Comparison of ENCODE assay signal across 1 cellular context in the genomic region with DNA sequence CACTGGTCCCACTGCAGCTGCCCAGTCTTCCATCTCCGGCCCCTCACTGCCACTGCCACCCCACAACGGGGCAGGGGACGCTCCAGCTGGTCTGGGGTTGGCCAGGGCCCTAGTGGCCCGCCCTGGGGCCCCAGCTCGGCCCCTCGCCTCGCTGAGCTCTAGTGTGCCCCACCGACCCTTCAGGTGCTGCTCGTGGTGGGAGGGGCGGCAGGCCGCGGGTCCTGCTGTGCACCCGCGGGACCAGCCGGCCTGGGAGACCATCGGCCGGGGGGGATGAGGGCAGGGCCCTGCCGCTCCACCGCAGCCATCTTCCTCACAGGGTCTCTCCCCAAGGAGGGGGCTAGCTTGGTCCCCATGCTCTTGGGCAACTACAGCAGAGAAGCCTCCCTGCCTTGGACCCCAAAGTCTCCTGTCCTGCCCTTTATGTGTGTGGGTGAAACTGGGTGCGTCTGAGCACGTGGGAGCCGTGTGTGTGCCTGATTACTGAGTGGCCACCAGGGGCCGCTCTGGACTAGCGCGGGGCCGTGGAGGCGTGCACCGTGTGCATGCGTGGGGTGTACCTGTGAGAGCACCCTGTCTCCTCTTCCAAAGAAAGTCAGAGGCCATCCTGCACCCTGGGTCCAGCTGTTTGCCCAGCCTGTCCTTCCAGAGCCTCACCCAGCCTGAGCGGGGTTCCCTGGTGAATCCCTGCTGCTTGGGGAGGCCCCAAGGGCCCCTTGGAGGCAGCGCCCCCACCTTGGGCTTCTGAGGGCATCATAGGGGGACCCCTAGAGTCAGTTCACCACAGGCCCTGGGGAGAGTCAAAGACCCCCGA.
TF ChIP-seq lines count a peak whose summit lies in the region.

No MANE protein-coding gene starts in this region.

TF ChIP-seq in K562, 482 proteins besides CTCF, POLR2A, EP300 and RAD21 (continued from another document and continues in another):
- TF ChIP-seq, protein P1, sequence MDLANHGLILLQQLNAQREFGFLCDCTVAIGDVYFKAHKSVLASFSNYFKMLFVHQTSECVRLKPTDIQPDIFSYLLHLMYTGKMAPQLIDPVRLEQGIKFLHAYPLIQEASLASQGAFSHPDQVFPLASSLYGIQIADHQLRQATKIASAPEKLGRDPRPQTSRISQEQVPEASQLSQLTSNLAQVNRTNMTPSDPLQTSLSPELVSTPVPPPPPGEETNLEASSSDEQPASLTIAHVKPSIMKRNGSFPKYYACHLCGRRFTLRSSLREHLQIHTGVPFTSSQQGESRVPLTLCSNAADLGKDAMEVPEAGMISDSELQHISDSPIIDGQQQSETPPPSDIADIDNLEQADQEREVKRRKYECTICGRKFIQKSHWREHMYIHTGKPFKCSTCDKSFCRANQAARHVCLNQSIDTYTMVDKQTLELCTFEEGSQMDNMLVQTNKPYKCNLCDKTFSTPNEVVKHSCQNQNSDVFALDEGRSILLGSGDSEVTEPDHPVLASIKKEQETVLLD (IDR thresholded peaks at IDR 0.05) = 0 out of 2 replicates have a peak, but pooled peaks have one; percentile 56
- TF ChIP-seq, protein P2, sequence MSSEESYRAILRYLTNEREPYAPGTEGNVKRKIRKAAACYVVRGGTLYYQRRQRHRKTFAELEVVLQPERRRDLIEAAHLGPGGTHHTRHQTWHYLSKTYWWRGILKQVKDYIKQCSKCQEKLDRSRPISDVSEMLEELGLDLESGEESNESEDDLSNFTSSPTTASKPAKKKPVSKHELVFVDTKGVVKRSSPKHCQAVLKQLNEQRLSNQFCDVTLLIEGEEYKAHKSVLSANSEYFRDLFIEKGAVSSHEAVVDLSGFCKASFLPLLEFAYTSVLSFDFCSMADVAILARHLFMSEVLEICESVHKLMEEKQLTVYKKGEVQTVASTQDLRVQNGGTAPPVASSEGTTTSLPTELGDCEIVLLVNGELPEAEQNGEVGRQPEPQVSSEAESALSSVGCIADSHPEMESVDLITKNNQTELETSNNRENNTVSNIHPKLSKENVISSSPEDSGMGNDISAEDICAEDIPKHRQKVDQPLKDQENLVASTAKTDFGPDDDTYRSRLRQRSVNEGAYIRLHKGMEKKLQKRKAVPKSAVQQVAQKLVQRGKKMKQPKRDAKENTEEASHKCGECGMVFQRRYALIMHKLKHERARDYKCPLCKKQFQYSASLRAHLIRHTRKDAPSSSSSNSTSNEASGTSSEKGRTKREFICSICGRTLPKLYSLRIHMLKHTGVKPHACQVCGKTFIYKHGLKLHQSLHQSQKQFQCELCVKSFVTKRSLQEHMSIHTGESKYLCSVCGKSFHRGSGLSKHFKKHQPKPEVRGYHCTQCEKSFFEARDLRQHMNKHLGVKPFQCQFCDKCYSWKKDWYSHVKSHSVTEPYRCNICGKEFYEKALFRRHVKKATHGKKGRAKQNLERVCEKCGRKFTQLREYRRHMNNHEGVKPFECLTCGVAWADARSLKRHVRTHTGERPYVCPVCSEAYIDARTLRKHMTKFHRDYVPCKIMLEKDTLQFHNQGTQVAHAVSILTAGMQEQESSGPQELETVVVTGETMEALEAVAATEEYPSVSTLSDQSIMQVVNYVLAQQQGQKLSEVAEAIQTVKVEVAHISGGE (CRISPR knock-in tag; IDR thresholded peaks at IDR 0.05) = no peak
- TF ChIP-seq, protein P3, sequence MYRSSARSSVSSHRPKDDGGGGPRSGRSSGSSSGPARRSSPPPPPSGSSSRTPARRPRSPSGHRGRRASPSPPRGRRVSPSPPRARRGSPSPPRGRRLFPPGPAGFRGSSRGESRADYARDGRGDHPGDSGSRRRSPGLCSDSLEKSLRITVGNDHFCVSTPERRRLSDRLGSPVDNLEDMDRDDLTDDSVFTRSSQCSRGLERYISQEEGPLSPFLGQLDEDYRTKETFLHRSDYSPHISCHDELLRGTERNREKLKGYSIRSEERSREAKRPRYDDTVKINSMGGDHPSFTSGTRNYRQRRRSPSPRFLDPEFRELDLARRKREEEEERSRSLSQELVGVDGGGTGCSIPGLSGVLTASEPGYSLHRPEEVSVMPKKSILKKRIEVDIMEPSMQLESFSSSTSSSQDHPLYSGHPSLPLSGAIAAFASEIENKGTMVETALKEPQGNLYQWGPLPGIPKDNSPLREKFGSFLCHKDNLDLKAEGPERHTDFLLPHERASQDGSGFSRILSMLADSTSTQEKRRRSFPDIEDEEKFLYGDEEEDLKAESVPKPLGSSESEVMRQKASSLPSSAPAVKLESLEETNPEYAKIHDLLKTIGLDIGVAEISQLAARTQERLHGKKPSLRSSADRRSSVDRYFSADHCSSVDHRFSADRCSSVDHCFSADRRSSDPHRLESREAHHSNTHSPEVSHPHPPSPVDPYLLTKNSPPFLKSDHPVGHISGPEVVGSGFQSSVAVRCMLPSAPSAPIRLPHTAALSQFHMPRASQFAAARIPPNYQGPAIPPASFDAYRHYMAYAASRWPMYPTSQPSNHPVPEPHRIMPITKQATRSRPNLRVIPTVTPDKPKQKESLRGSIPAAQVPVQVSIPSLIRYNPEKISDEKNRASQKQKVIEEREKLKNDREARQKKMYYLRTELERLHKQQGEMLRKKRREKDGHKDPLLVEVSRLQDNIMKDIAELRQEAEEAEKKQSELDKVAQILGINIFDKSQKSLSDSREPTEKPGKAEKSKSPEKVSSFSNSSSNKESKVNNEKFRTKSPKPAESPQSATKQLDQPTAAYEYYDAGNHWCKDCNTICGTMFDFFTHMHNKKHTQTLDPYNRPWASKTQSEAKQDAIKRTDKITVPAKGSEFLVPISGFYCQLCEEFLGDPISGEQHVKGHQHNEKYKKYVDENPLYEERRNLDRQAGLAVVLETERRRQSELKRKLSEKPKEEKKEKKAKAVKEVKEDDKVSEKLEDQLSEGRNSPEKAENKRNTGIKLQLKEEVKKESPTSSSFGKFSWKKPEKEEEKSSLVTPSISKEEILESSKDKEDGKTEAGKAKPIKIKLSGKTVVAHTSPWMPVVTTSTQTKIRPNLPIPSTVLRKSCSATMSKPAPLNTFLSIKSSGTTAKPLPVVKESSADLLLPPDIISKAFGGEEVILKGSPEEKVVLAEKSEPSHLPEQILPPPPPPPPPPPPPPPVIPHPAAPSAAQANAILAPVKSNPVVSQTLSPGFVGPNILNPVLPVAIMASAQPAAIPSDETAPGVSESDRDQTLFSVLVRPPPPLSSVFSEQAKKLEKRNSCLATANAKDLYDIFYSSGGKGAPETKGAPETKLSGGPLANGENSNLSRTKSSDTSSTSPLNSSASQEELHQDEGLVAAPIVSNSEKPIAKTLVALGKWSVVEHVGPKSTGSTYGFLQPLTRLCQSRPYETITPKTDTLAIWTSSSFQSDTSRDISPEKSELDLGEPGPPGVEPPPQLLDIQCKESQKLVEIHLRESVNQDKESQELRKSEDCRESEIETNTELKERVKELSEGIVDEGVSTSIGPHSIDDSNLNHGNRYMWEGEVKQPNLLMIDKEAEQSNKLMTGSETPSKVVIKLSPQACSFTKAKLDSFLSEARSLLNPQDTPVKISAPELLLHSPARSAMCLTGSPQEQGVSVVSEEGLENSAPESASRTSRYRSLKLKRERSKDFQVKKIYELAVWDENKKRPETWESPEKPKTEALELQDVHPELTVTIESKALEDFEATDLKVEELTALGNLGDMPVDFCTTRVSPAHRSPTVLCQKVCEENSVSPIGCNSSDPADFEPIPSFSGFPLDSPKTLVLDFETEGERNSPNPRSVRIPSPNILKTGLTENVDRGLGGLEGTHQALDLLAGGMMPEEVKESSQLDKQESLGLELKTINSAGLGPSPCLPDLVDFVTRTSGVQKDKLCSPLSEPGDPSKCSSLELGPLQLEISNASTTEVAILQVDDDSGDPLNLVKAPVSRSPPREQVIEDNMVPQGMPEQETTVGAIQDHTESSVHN (IDR thresholded peaks at IDR 0.05; ENCODE audit: borderline replicate concordance in 1 of 2, low read depth in 1 of 2) = no peak
- TF ChIP-seq, protein P4, sequence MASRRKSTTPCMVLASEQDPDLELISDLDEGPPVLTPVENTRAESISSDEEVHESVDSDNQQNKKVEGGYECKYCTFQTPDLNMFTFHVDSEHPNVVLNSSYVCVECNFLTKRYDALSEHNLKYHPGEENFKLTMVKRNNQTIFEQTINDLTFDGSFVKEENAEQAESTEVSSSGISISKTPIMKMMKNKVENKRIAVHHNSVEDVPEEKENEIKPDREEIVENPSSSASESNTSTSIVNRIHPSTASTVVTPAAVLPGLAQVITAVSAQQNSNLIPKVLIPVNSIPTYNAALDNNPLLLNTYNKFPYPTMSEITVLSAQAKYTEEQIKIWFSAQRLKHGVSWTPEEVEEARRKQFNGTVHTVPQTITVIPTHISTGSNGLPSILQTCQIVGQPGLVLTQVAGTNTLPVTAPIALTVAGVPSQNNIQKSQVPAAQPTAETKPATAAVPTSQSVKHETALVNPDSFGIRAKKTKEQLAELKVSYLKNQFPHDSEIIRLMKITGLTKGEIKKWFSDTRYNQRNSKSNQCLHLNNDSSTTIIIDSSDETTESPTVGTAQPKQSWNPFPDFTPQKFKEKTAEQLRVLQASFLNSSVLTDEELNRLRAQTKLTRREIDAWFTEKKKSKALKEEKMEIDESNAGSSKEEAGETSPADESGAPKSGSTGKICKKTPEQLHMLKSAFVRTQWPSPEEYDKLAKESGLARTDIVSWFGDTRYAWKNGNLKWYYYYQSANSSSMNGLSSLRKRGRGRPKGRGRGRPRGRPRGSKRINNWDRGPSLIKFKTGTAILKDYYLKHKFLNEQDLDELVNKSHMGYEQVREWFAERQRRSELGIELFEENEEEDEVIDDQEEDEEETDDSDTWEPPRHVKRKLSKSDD (conservative IDR thresholded peaks at IDR 0.05; ENCODE audit: low read length) = no peak
- TF ChIP-seq ZNF780A (CRISPR knock-in tag; IDR thresholded peaks at IDR 0.05) = no peak
- no peak for TF ChIP-seq ZNF3 (CRISPR knock-in tag; IDR thresholded peaks at IDR 0.05)
- TF ChIP-seq BHLHE40 (IDR thresholded peaks at IDR 0.05; ENCODE audit: low read length) = peak; percentile 74
- TF ChIP-seq ZNF436 (CRISPR knock-in tag; IDR thresholded peaks at IDR 0.05) = no peak
- no peak for TF ChIP-seq TCF7 (IDR thresholded peaks at IDR 0.05; ENCODE audit: borderline replicate concordance)
- TF ChIP-seq PHB2 (IDR thresholded peaks at IDR 0.05; ENCODE audit: low read depth) = no peak
- TF ChIP-seq L3MBTL2 (IDR thresholded peaks at IDR 0.05) = peak; percentile 76
- TF ChIP-seq, protein P5, sequence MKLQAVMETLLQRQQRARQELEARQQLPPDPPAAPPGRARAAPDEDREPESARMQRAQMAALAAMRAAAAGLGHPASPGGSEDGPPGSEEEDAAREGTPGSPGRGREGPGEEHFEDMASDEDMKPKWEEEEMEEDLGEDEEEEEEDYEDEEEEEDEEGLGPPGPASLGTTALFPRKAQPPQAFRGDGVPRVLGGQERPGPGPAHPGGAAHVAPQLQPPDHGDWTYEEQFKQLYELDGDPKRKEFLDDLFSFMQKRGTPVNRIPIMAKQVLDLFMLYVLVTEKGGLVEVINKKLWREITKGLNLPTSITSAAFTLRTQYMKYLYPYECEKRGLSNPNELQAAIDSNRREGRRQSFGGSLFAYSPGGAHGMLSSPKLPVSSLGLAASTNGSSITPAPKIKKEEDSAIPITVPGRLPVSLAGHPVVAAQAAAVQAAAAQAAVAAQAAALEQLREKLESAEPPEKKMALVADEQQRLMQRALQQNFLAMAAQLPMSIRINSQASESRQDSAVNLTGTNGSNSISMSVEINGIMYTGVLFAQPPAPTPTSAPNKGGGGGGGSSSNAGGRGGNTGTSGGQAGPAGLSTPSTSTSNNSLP (IDR thresholded peaks at IDR 0.05; ENCODE audit: borderline replicate concordance, low read depth, low read length) = no peak
- TF ChIP-seq, protein P6, sequence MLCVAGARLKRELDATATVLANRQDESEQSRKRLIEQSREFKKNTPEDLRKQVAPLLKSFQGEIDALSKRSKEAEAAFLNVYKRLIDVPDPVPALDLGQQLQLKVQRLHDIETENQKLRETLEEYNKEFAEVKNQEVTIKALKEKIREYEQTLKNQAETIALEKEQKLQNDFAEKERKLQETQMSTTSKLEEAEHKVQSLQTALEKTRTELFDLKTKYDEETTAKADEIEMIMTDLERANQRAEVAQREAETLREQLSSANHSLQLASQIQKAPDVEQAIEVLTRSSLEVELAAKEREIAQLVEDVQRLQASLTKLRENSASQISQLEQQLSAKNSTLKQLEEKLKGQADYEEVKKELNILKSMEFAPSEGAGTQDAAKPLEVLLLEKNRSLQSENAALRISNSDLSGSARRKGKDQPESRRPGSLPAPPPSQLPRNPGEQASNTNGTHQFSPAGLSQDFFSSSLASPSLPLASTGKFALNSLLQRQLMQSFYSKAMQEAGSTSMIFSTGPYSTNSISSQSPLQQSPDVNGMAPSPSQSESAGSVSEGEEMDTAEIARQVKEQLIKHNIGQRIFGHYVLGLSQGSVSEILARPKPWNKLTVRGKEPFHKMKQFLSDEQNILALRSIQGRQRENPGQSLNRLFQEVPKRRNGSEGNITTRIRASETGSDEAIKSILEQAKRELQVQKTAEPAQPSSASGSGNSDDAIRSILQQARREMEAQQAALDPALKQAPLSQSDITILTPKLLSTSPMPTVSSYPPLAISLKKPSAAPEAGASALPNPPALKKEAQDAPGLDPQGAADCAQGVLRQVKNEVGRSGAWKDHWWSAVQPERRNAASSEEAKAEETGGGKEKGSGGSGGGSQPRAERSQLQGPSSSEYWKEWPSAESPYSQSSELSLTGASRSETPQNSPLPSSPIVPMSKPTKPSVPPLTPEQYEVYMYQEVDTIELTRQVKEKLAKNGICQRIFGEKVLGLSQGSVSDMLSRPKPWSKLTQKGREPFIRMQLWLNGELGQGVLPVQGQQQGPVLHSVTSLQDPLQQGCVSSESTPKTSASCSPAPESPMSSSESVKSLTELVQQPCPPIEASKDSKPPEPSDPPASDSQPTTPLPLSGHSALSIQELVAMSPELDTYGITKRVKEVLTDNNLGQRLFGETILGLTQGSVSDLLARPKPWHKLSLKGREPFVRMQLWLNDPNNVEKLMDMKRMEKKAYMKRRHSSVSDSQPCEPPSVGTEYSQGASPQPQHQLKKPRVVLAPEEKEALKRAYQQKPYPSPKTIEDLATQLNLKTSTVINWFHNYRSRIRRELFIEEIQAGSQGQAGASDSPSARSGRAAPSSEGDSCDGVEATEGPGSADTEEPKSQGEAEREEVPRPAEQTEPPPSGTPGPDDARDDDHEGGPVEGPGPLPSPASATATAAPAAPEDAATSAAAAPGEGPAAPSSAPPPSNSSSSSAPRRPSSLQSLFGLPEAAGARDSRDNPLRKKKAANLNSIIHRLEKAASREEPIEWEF (CRISPR knock-in tag; IDR thresholded peaks at IDR 0.05) = no peak
- TF ChIP-seq, protein P7, sequence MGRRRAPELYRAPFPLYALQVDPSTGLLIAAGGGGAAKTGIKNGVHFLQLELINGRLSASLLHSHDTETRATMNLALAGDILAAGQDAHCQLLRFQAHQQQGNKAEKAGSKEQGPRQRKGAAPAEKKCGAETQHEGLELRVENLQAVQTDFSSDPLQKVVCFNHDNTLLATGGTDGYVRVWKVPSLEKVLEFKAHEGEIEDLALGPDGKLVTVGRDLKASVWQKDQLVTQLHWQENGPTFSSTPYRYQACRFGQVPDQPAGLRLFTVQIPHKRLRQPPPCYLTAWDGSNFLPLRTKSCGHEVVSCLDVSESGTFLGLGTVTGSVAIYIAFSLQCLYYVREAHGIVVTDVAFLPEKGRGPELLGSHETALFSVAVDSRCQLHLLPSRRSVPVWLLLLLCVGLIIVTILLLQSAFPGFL (CRISPR knock-in tag; IDR thresholded peaks at IDR 0.05) = no peak
- peak; percentile 63 to 65 for TF ChIP-seq NRF1 (conservative IDR thresholded peaks at IDR 0.05 in 1 of 2, IDR thresholded peaks at IDR 0.05 in 1 of 2)
- TF ChIP-seq KLF13 (tag; IDR thresholded peaks at IDR 0.05; ENCODE audit: borderline replicate concordance, low read depth) = no peak
- TF ChIP-seq ESRRA (IDR thresholded peaks at IDR 0.05; ENCODE audit: borderline replicate concordance, low read depth) = no peak
- TF ChIP-seq LARP7 (IDR thresholded peaks at IDR 0.05) = no peak
